Comparison of ENCODE assay signal across 11 cellular contexts in genomic region chr5:72166070-72166979, GRCh38. TPM values are rescaled to one million over a fixed set of nuclear protein-coding genes. Genes with fewer than 3 reads are reported as not detected.
DNase-seq lines count a peak whose midpoint lies in the region; ATAC-seq and TF ChIP-seq lines count a peak whose summit lies in the region.
"Had no signal": no experiment of that assay in that cellular context is flagged by ENCODE, and none has a peak within 500 bp of the region (broad histone marks: within the 10 kb centered on the region; RNA-seq: fewer than 3 reads in every experiment).

No MANE protein-coding gene starts in this region.

- POLR2A ChIA-PET in AG04450 (lab: Yijun Ruan, JAX): no interaction called here

- no peaks in the 10 kb centered on the region for H3K4me1 ChIP-seq in upper lobe of right lung
- H3K4me1 ChIP-seq: parathyroid adenoma had no signal

- intact Hi-C loops in upper lobe of right lung (cut with DNase I): no loop called here

- peak; percentile 42 for ATAC-seq in upper lobe of right lung
- ATAC-seq: Panc1 had no signal

- H3K9me3 ChIP-seq in AG04450 (ENCODE audit: control insufficient read depth, insufficient read depth, low read length): no peaks in the 10 kb centered on the region
- H3K9me3 ChIP-seq in upper lobe of right lung: no peaks in the 10 kb centered on the region
- H3K9me3 ChIP-seq: BLaER1 treated with 17β-estradiol and CSF1 and Interleukin-3, amounts not matched to agents 10 nM and 100 nM had no signal

- CTCF ChIA-PET in AG04450 (lab: Charles Lee): interaction anchor here (0.6 to 1.3 kb wide), 2 partner anchors 16 to 384 kb away, joined by 3 read pairs; no protein-coding TSS in a partner anchor

- DNase-seq in AG04450 (ENCODE audit: low read depth, low spot score): no peak
- peak; percentile 80 to 90 for DNase-seq in NCI-H2081 (lab: John Stamatoyannopoulos, UW)
- peak; percentile 77 to 90 for DNase-seq in cardiac fibroblast (ENCODE audit: low read depth in 2 of 2)
- peak; percentile 80 for DNase-seq in left kidney (ENCODE audit: low read depth, low spot score)
- no peak for DNase-seq in upper lobe of right lung
- DNase-seq in activated naive CD4-positive, alpha-beta T cell (lab: John Stamatoyannopoulos, UW): no peak
- DNase-seq in stimulated activated CD4-positive, alpha-beta T cell treated with anti-CD3 and anti-CD28 coated beads, Interleukin-4, amount 100 ng/mL, for 4 hours: no peak
- DNase-seq in GM20000 (ENCODE audit: low spot score): no peak

- H3K27me3 ChIP-seq in AG04450 (ENCODE audit: control insufficient read depth, insufficient read depth, low read length): no peaks in the 10 kb centered on the region
- no peaks in the 10 kb centered on the region for H3K27me3 ChIP-seq in upper lobe of right lung
- H3K27me3 ChIP-seq: BLaER1 treated with 17β-estradiol and CSF1 and Interleukin-3, amounts not matched to agents 10 nM and 100 nM had no signal

- H3K4me3 ChIP-seq in AG04450 (ENCODE audit: low read depth, low read length): peak overlapping the region; percentile 11; the same call in 1 of the 2 replicates
- peak overlapping the region in 1 of 2 donors; percentile 4 for H3K4me3 ChIP-seq in cardiac fibroblast (replicated peaks in 1 of 2; ENCODE audit: low read depth in 2 of 2, low read length in 2 of 2)
- H3K4me3 ChIP-seq in upper lobe of right lung: no peak overlapping the region
- H3K4me3 ChIP-seq: BLaER1 treated with 17β-estradiol and CSF1 and Interleukin-3, amounts not matched to agents 10 nM and 100 nM had no signal

- TF ChIP-seq CTCF in AG04450 (IDR thresholded peaks at IDR 0.05; ENCODE audit: low read depth, low read length) (no peak), cardiac fibroblast (IDR thresholded peaks at IDR 0.05; ENCODE audit: low read depth, low read length) (no peak), upper lobe of right lung (IDR thresholded peaks at IDR 0.05) (no peak), GM20000 (IDR thresholded peaks at IDR 0.05; ENCODE audit: extremely low read depth, missing control alignments) (no peak)

- H3K27ac ChIP-seq in AG04450 (ENCODE audit: low read depth, low read length): peak overlapping the region; percentile 76
- H3K27ac ChIP-seq in upper lobe of right lung: peak overlapping the region; percentile 9
- H3K27ac ChIP-seq: BLaER1 treated with 17β-estradiol and CSF1 and Interleukin-3, amounts not matched to agents 10 nM and 100 nM; parathyroid adenoma had no signal

- no peaks in the 10 kb centered on the region for H3K36me3 ChIP-seq in upper lobe of right lung

RNA-seq across cellular contexts. Expression of gene MAP1B, which starts 59.0 kb away (rescaled TPM):
- polyA plus RNA-seq in AG04450 (2011; rRNA removed): 55.3 and 56.3 TPM in 2 replicates
- 199 and 211 TPM in 2 replicates for polyA minus RNA-seq in AG04450 (2011; rRNA and poly(A)+ RNA removed)
- total RNA-seq in upper lobe of right lung: 20.5 TPM

Comparison
In these comparisons a context has a peak if more than half of its experiments do, and no peak if none do; other contexts are left out.
1. DNase-seq: peak in NCI-H2081 (2 of 2), cardiac fibroblast (2 of 2) and left kidney (single experiment); none in AG04450 (single experiment), upper lobe of right lung (single experiment), activated naive CD4-positive, alpha-beta T cell (0 of 4), stimulated activated CD4-positive, alpha-beta T cell treated with anti-CD3 and anti-CD28 coated beads, Interleukin-4, amount 100 ng/mL, for 4 hours (0 of 2) and GM20000 (single experiment).